ENCODE assay signal across 12 cellular contexts in genomic region chr1:208201241-208201640, GRCh38. TPM values are rescaled to one million over a fixed set of nuclear protein-coding genes. Genes with fewer than 3 reads are reported as not detected.
DNase-seq lines count a peak whose midpoint lies in the region; ATAC-seq, FAIRE-seq and TF ChIP-seq lines count a peak whose summit lies in the region.
"Had no signal": no experiment of that assay in that cellular context is flagged by ENCODE, and none has a peak within 500 bp of the region (broad histone marks: within the 10 kb centered on the region; RNA-seq: fewer than 3 reads in every experiment).

No MANE protein-coding gene starts in this region.

- FAIRE-seq in A549 (lab: Jason Lieb, UNC) = no peak

- peaks cover 11% of the 10 kb centered on the region for H3K4me1 Mint-ChIP-seq in endodermal cell
- no peaks in the 10 kb centered on the region for H3K4me1 Mint-ChIP-seq in activated CD4-positive, alpha-beta T cell treated with anti-CD3 and anti-CD28 coated beads for 36 hours

- H3K36me3 ChIP-seq in endodermal cell (ENCODE audit: control insufficient read depth, insufficient read depth, low read length) (peaks cover 95% of the 10 kb centered on the region), lung (ENCODE audit: control insufficient read depth in 2 of 2, insufficient read depth in 2 of 2, low read length in 2 of 2) (peaks cover 0 to 10% of the 10 kb centered on the region in 2 donors)
- H3K36me3 ChIP-seq: vagina had no signal

- no peak overlapping the region for H3K9ac ChIP-seq in endodermal cell (ENCODE audit: extremely low read depth, low read length, poor library complexity, severe bottlenecking)

- no peak for TF ChIP-seq CTCF in A549 (IDR thresholded peaks at IDR 0.05)
- TF ChIP-seq CTCF in endodermal cell (conservative IDR thresholded peaks at IDR 0.05) = no peak
- TF ChIP-seq CTCF in lung (IDR thresholded peaks at IDR 0.05; ENCODE audit: control extremely low read depth, extremely low read depth) = no peak
- no peak for TF ChIP-seq CTCF in GM13976 (IDR thresholded peaks at IDR 0.05; ENCODE audit: borderline replicate concordance, control extremely low read depth, extremely low read depth, insufficient read depth, missing control alignments)

- peak overlapping the region; percentile 70 for H3K4me2 ChIP-seq in A549

- H3K27me3 Mint-ChIP-seq in endodermal cell (ENCODE audit: insufficient read depth) = no peaks in the 10 kb centered on the region
- H3K27me3 Mint-ChIP-seq in activated CD4-positive, alpha-beta T cell treated with anti-CD3 and anti-CD28 coated beads for 36 hours = no peaks in the 10 kb centered on the region

- peaks cover 50% of the 10 kb centered on the region for H3K36me3 Mint-ChIP-seq in endodermal cell (ENCODE audit: low read depth)
- H3K36me3 Mint-ChIP-seq in activated CD4-positive, alpha-beta T cell treated with anti-CD3 and anti-CD28 coated beads for 36 hours (ENCODE audit: low read depth) = no peaks in the 10 kb centered on the region

- H3K4me1 ChIP-seq in A549 (peaks cover 48% of the 10 kb centered on the region), endodermal cell (ENCODE audit: control insufficient read depth, insufficient read depth, low read length) (peaks cover 4% of the 10 kb centered on the region), lung (ENCODE audit: control insufficient read depth in 2 of 2, insufficient read depth in 2 of 2, low read length in 2 of 2) (peaks cover 16 to 30% of the 10 kb centered on the region in 2 donors)

- H3K27ac ChIP-seq in A549 (peak overlapping the region; percentile 76 to 85; a peak in 5 of 6 replicates), endodermal cell (ENCODE audit: low read depth, low read length) (peak overlapping the region; percentile 12), lung (ENCODE audit: low read depth in 1 of 2, low read length in 1 of 2) (peak overlapping the region; percentile 54 to 78)

- CTCF ChIA-PET in A549 (lab: Yijun Ruan, JAX) = interaction anchor here (0.9 to 7.4 kb wide), 5 partner anchors 11 to 163 kb away, joined by 3 to 65 read pairs (median 5); no protein-coding TSS in a partner anchor
- CTCF ChIA-PET in activated CD4-positive, alpha-beta T cell treated with anti-CD3 and anti-CD28 coated beads for 36 hours (lab: Charles Lee) = no interaction called here

- POLR2A ChIA-PET in A549 (lab: Yijun Ruan, JAX) = interaction anchor here (1.8 kb wide), 1 partner anchor 17 kb away, joined by 5 read pairs; no protein-coding TSS in a partner anchor
- POLR2A ChIA-PET in activated CD4-positive, alpha-beta T cell treated with anti-CD3 and anti-CD28 coated beads for 36 hours (lab: Charles Lee) = no interaction called here

- intact Hi-C loops in activated CD4-positive, alpha-beta T cell treated with anti-CD3 and anti-CD28 coated beads for 36 hours (cut with DNase I, micrococcal nuclease) = no loop called here

- no peaks in the 10 kb centered on the region for H3K9me3 Mint-ChIP-seq in endodermal cell
- H3K9me3 Mint-ChIP-seq in activated CD4-positive, alpha-beta T cell treated with anti-CD3 and anti-CD28 coated beads for 36 hours (ENCODE audit: low read depth) = no peaks in the 10 kb centered on the region

- no peak overlapping the region for H3K4me3 ChIP-seq in A549
- H3K4me3 ChIP-seq in endodermal cell (ENCODE audit: low read length) = no peak overlapping the region
- no peak overlapping the region for H3K4me3 ChIP-seq in lung
- H3K4me3 ChIP-seq: skin epidermis, vagina had no signal

- H3K9me3 ChIP-seq in A549 (no peaks in the 10 kb centered on the region), endodermal cell (ENCODE audit: control insufficient read depth, low read length) (no peaks in the 10 kb centered on the region), lung (ENCODE audit: control insufficient read depth in 2 of 2, insufficient read depth in 1 of 2, low read length in 1 of 2) (no peaks in the 10 kb centered on the region)
- H3K9me3 ChIP-seq: vagina had no signal

- in situ Hi-C loops in GM13976 (cut with MboI; ENCODE audit: low sequenced_read_pairs, unreplicated experiment) = no loop called here

- no peak overlapping the region for H3K27ac Mint-ChIP-seq in endodermal cell
- no peak overlapping the region for H3K27ac Mint-ChIP-seq in activated CD4-positive, alpha-beta T cell treated with anti-CD3 and anti-CD28 coated beads for 36 hours

- H3K4me3 Mint-ChIP-seq in endodermal cell = no peak overlapping the region
- no peak overlapping the region for H3K4me3 Mint-ChIP-seq in activated CD4-positive, alpha-beta T cell treated with anti-CD3 and anti-CD28 coated beads for 36 hours

- H3K27me3 ChIP-seq in endodermal cell (ENCODE audit: control insufficient read depth, insufficient read depth, low read length, poor library complexity, severe bottlenecking) (no peaks in the 10 kb centered on the region), lung (ENCODE audit: control insufficient read depth, insufficient read depth) (no peaks in the 10 kb centered on the region)
- H3K27me3 ChIP-seq: vagina had no signal

- 5% methylated on average over 4 of the region's 4 CpGs for WGBS in A549 (ENCODE audit: missing lambda C conversion rate)
- WGBS in endodermal cell (ENCODE audit: insufficient coverage in 1 of 2, insufficient read length in 1 of 2), 2 experiments = 33 to 89% methylated on average over 1 to 4 of the region's 4 CpGs
- WGBS in lung, 2 donors = 44 to 60% methylated on average over 4 of the region's 4 CpGs

- DNase-seq in A549 (ENCODE audit: low read depth in 1 of 2, low spot score in 1 of 2) (peak; percentile 74 to 86), NCI-H226 (peak; percentile 90), endodermal cell (no peak), lung (ENCODE audit: low spot score) (peak; percentile 47), GM13976 (ENCODE audit: low spot score) (no peak), Ammon's horn (ENCODE audit: low spot score) (no peak)
- DNase-seq in activated CD4-positive, alpha-beta T cell treated with anti-CD3 and anti-CD28 coated beads for 36 hours = no peak
- DNase-seq in stimulated activated CD4-positive, alpha-beta T cell treated with anti-CD3 and anti-CD28 coated beads, Interleukin-12 subunit alpha, Interleukin-12 subunit beta, amount 100 ng/mL, for 4 hours = no peak
- DNase-seq: activated CD4-positive, alpha-beta T cell treated with anti-CD3 and anti-CD28 coated beads for 48 hours; C1 segment of cervical spinal cord had no signal

- peak; percentile 65 to 73 for ATAC-seq in A549
- ATAC-seq in lung (ENCODE audit: insufficient read depth, low FRiP score) = peak; percentile 53
- no peak for ATAC-seq in activated CD4-positive, alpha-beta T cell treated with anti-CD3 and anti-CD28 coated beads for 36 hours

- no peak for TF ChIP-seq POLR2A in A549 (IDR thresholded peaks at IDR 0.05; ENCODE audit: low read length)

- peak in 1 of 2 experiments; percentile 29; a peak in 1 of 5 replicates for TF ChIP-seq EP300 in A549 (IDR thresholded peaks at IDR 0.05)

- TF ChIP-seq RAD21 in A549 (conservative IDR thresholded peaks at IDR 0.05 in 1 of 2, IDR thresholded peaks at IDR 0.05 in 1 of 2) = no peak

TF ChIP-seq in A549, 52 proteins besides CTCF, POLR2A, EP300 and RAD21 (continues in another document):
- TF ChIP-seq TP53 (CRISPR knock-in tag; IDR thresholded peaks at IDR 0.05) = no peak
- no peak for TF ChIP-seq NFE2L2 (conservative IDR thresholded peaks at IDR 0.05; ENCODE audit: low read length)
- TF ChIP-seq POLR2AphosphoS2 (conservative IDR thresholded peaks at IDR 0.05; ENCODE audit: low read length) = no peak
- no peak for TF ChIP-seq KDM1A (IDR thresholded peaks at IDR 0.05; ENCODE audit: low read depth)
- no peak for TF ChIP-seq CHD4 (IDR thresholded peaks at IDR 0.05; ENCODE audit: borderline replicate concordance)
- TF ChIP-seq TFCP2L1 (CRISPR knock-in tag; IDR thresholded peaks at IDR 0.05) = no peak
- TF ChIP-seq ATOH8 (CRISPR knock-in tag; IDR thresholded peaks at IDR 0.05; ENCODE audit: low read depth) = no peak
- no peak for TF ChIP-seq CEBPB (IDR thresholded peaks at IDR 0.05)
- no peak for TF ChIP-seq CHD2 (IDR thresholded peaks at IDR 0.05; ENCODE audit: low read length, partially characterized antibody)
- no peak for TF ChIP-seq MYC (IDR thresholded peaks at IDR 0.05; ENCODE audit: borderline replicate concordance, low read length)
- TF ChIP-seq HMGXB4 (CRISPR knock-in tag; IDR thresholded peaks at IDR 0.05; ENCODE audit: borderline replicate concordance) = no peak

RNA-seq across cellular contexts. Expression of gene PLXNA2, which starts 42.9 kb away (rescaled TPM):
- 0.87 and 1.9 TPM in 2 replicates for polyA plus RNA-seq in A549 (2011; rRNA removed)
- polyA plus RNA-seq in A549 (2012; cell fraction: cytosol; rRNA removed) = 0.28 and 0.31 TPM in 2 replicates
- polyA plus RNA-seq in A549 (2012; cell fraction: nucleus; rRNA removed) = 1.0 and 1.2 TPM in 2 replicates
- 0.36 to 0.62 TPM (median 0.45 TPM) in 3 replicates for polyA plus RNA-seq in A549 (2017; fragmentation: RNase III; extraction: RNeasy Plus Mini Kit Qiagen cat#74134 plus additional on column Dnase treatment)
- 4.7 and 5.2 TPM in 2 replicates for polyA minus RNA-seq in A549 (2011; rRNA and poly(A)+ RNA removed)
- total RNA-seq in endodermal cell = 10 to 100 TPM; 61.2 to 86.1 TPM
- polyA plus RNA-seq in endodermal cell (2013, experiment 1 of 2) = 22.9 TPM
- polyA plus RNA-seq in endodermal cell (2013, experiment 2 of 2) = 24.4 TPM
- 100 to 1,000 TPM in 1 of 2 donors, 10 to 100 TPM in 1; 37.7 to 118 TPM for total RNA-seq in lung
- 10 to 100 TPM; 13.2 to 27.6 TPM for polyA plus RNA-seq in lung
- total RNA-seq in activated CD4-positive, alpha-beta T cell treated with anti-CD3 and anti-CD28 coated beads for 36 hours = under 1 TPM in 1 of 2 experiments, not detected in 1; 0.04 TPM

Comparison
In these comparisons a context has a peak if more than half of its experiments do, and no peak if none do; other contexts are left out.
1. DNase-seq: peak in A549 (2 of 2), NCI-H226 (single experiment) and lung (single experiment); none in endodermal cell (single experiment), activated CD4-positive, alpha-beta T cell treated with anti-CD3 and anti-CD28 coated beads for 36 hours (single experiment), GM13976 (single experiment), stimulated activated CD4-positive, alpha-beta T cell treated with anti-CD3 and anti-CD28 coated beads, Interleukin-12 subunit alpha, Interleukin-12 subunit beta, amount 100 ng/mL, for 4 hours (single experiment) and Ammon's horn (single experiment).
2. H3K27ac ChIP-seq: peak in every context shown above with its lines; median percentile 80 in A549; 66 in lung; 12 in endodermal cell.
3. RNA of gene PLXNA2, which starts 42.9 kb away (total RNA-seq): 37.7 to 118 TPM in lung and 61.2 to 86.1 TPM in endodermal cell; 0.04 TPM in activated CD4-positive, alpha-beta T cell treated with anti-CD3 and anti-CD28 coated beads for 36 hours; every median in the first group is over 10 times any median in the second.